16 cellular contexts compared by ENCODE assay signal in the genomic region with DNA sequence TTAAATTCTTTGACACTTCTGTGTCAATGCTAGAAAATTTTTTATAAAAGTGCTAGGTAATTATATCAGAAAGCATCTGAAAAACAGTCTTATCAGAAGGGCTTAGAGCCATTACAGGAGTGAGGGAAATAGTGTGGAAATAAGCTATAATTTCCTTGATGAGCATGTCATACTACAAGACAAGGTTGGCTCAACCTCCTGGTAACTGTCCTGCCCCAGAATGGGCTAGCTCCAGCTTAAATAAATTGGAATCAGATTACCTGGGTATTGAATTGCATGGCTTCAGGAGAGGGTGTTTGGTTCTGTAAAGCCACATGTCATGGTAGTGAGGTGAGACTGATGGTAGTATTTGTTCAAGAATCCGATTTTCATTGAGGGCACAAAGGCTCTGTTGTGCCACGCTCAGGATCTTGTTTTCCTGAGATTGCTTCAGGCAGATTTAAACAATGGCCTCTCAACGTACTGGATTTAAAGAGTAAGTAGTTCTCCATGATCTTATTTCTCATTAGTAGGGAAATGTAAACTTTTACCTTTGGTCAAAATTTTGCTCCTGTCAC.
"Had no signal": no experiment of that assay in that cellular context is flagged by ENCODE, and none has a peak within 500 bp of the region (broad histone marks: within the 10 kb centered on the region; RNA-seq: fewer than 3 reads in every experiment).

No MANE protein-coding gene starts in this region.

- H3K27ac ChIP-seq: breast epithelium, neural progenitor cell, ovary, stomach, VCaP had no signal

- H3K27me3 ChIP-seq: breast epithelium, neural progenitor cell, ovary, sigmoid colon, stomach had no signal

- H3K9ac ChIP-seq: neural progenitor cell had no signal

- H2AFZ ChIP-seq: neural progenitor cell had no signal

- H3K4me3 ChIP-seq: breast epithelium, lung, neural progenitor cell, ovary, sigmoid colon, stomach had no signal

- H3K36me3 ChIP-seq: breast epithelium, neural progenitor cell, ovary, sigmoid colon, stomach had no signal

- H3K4me2 ChIP-seq: neural progenitor cell had no signal

- ATAC-seq: activated T-helper 17 cell treated with anti-CD3 and anti-CD28 coated beads, Interleukin-2, amount 50 U/mL, for 72 hours; left colon had no signal

- H3K9me3 ChIP-seq: ovary had no signal

- DNase-seq: activated CD4-positive, alpha-beta T cell treated with anti-CD3 and anti-CD28 coated beads, Interleukin-2, amount 50 U/mL, for 48 hours; activated naive CD4-positive, alpha-beta T cell treated with Interleukin-2 at 50 U/mL for 16 hours; anterior cingulate cortex; cerebellar nuclear complex; effector memory CD4-positive, alpha-beta T cell; left colon; naive B cell; ovary; sigmoid colon; stimulated activated CD4-positive, alpha-beta T cell treated with anti-CD3 and anti-CD28 coated beads, Interleukin-2, amount 100 ng/mL, for 24 hours; stomach had no signal
